35 cellular contexts compared by ENCODE assay signal in the genomic region with DNA sequence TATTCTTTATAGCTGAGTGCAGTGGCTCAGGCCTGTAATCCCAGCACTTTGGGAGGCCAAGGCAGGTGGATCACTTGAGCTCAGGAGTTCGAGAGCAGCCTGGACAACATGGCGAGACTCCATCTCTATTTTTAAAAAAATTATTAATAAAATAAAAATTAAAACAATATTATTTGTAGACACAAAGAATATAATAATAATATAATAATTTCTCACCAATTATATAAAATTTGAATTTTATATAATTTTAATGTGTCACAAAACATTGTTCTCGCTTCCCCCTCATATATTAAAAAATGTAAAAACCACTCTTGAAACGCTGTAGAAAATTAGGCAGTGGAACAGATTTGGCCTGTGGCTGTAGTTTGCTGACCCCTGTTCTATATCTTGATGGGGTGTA.
"Had no signal": no experiment of that assay in that cellular context is flagged by ENCODE, and none has a peak within 500 bp of the region (broad histone marks: within the 10 kb centered on the region; RNA-seq: fewer than 3 reads in every experiment).

No MANE protein-coding gene starts in this region.

- H3K27me3 ChIP-seq: MG63 had no signal

- H3K4me2 ChIP-seq: KMS-11 had no signal

- DNase-seq: Karpas-422, Kasumi-1, MG63, MM.1S, MV-4-11, NCI-H1048, NCI-H1092, NCI-H1092 treated with DMSO at 0.1 percent for 48 hours, NCI-H1105, NCI-H1105 treated with DMSO at 0.1 percent for 48 hours, NCI-H1417, NCI-H1417 treated with DMSO at 0.1 percent for 48 hours, NCI-H1436, NCI-H1436 treated with DMSO at 0.1 percent for 48 hours, NCI-H146, NCI-H1694, NCI-H1694 treated with DMSO at 0.1 percent for 48 hours, NCI-H187, NCI-H187 treated with DMSO at 0.1 percent for 48 hours, NCI-H1930, NCI-H2029, NCI-H2029 treated with DMSO at 0.1 percent for 48 hours, NCI-H2081, NCI-H2081 treated with DMSO at 0.1 percent for 48 hours, NCI-H2107, NCI-H2171, NCI-H2171 treated with DMSO at 0.1 percent for 48 hours, NCI-H2227 treated with DMSO at 0.1 percent for 48 hours, NCI-H226, NCI-H345, NCI-H446, NCI-H446 treated with DMSO at 0.1 percent for 48 hours, NCI-H510A, NCI-H510A treated with DMSO at 0.1 percent for 48 hours had no signal

- H3K4me3 ChIP-seq: MG63 had no signal

- H3K36me3 ChIP-seq: MG63 had no signal

- H3K9ac ChIP-seq: KMS-11 had no signal

- H3K27ac ChIP-seq: KMS-11 had no signal
